ENCODE assay signal across 1 cellular context in genomic region chr3:141370065-141370533, GRCh38.
TF ChIP-seq lines count a peak whose summit lies in the region.

No MANE protein-coding gene starts in this region.

TF ChIP-seq in GM23338, 12 proteins besides CTCF, POLR2A, EP300 and RAD21 (continued from another document):
- TF ChIP-seq, protein P1, sequence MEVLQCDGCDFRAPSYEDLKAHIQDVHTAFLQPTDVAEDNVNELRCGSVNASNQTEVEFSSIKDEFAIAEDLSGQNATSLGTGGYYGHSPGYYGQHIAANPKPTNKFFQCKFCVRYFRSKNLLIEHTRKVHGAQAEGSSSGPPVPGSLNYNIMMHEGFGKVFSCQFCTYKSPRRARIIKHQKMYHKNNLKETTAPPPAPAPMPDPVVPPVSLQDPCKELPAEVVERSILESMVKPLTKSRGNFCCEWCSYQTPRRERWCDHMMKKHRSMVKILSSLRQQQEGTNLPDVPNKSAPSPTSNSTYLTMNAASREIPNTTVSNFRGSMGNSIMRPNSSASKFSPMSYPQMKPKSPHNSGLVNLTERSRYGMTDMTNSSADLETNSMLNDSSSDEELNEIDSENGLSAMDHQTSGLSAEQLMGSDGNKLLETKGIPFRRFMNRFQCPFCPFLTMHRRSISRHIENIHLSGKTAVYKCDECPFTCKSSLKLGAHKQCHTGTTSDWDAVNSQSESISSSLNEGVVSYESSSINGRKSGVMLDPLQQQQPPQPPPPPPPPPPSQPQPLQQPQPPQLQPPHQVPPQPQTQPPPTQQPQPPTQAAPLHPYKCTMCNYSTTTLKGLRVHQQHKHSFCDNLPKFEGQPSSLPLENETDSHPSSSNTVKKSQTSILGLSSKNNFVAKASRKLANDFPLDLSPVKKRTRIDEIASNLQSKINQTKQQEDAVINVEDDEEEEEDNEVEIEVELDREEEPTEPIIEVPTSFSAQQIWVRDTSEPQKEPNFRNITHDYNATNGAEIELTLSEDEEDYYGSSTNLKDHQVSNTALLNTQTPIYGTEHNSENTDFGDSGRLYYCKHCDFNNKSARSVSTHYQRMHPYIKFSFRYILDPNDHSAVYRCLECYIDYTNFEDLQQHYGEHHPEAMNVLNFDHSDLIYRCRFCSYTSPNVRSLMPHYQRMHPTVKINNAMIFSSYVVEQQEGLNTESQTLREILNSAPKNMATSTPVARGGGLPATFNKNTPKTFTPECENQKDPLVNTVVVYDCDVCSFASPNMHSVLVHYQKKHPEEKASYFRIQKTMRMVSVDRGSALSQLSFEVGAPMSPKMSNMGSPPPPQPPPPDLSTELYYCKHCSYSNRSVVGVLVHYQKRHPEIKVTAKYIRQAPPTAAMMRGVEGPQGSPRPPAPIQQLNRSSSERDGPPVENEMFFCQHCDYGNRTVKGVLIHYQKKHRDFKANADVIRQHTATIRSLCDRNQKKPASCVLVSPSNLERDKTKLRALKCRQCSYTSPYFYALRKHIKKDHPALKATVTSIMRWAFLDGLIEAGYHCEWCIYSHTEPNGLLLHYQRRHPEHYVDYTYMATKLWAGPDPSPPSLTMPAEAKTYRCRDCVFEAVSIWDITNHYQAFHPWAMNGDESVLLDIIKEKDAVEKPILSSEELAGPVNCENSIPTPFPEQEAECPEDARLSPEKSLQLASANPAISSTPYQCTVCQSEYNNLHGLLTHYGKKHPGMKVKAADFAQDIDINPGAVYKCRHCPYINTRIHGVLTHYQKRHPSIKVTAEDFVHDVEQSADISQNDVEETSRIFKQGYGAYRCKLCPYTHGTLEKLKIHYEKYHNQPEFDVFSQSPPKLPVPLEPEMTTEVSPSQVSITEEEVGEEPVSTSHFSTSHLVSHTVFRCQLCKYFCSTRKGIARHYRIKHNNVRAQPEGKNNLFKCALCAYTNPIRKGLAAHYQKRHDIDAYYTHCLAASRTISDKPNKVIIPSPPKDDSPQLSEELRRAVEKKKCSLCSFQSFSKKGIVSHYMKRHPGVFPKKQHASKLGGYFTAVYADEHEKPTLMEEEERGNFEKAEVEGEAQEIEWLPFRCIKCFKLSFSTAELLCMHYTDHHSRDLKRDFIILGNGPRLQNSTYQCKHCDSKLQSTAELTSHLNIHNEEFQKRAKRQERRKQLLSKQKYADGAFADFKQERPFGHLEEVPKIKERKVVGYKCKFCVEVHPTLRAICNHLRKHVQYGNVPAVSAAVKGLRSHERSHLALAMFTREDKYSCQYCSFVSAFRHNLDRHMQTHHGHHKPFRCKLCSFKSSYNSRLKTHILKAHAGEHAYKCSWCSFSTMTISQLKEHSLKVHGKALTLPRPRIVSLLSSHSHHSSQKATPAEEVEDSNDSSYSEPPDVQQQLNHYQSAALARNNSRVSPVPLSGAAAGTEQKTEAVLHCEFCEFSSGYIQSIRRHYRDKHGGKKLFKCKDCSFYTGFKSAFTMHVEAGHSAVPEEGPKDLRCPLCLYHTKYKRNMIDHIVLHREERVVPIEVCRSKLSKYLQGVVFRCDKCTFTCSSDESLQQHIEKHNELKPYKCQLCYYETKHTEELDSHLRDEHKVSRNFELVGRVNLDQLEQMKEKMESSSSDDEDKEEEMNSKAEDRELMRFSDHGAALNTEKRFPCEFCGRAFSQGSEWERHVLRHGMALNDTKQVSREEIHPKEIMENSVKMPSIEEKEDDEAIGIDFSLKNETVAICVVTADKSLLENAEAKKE (CRISPR knock-in tag; IDR thresholded peaks at IDR 0.05), result no peak
- TF ChIP-seq JUNB (IDR thresholded peaks at IDR 0.05; ENCODE audit: unreplicated experiment) (no peak), STAT1 (IDR thresholded peaks at IDR 0.05; ENCODE audit: unreplicated experiment) (no peak)
- TF ChIP-seq, protein P2, sequence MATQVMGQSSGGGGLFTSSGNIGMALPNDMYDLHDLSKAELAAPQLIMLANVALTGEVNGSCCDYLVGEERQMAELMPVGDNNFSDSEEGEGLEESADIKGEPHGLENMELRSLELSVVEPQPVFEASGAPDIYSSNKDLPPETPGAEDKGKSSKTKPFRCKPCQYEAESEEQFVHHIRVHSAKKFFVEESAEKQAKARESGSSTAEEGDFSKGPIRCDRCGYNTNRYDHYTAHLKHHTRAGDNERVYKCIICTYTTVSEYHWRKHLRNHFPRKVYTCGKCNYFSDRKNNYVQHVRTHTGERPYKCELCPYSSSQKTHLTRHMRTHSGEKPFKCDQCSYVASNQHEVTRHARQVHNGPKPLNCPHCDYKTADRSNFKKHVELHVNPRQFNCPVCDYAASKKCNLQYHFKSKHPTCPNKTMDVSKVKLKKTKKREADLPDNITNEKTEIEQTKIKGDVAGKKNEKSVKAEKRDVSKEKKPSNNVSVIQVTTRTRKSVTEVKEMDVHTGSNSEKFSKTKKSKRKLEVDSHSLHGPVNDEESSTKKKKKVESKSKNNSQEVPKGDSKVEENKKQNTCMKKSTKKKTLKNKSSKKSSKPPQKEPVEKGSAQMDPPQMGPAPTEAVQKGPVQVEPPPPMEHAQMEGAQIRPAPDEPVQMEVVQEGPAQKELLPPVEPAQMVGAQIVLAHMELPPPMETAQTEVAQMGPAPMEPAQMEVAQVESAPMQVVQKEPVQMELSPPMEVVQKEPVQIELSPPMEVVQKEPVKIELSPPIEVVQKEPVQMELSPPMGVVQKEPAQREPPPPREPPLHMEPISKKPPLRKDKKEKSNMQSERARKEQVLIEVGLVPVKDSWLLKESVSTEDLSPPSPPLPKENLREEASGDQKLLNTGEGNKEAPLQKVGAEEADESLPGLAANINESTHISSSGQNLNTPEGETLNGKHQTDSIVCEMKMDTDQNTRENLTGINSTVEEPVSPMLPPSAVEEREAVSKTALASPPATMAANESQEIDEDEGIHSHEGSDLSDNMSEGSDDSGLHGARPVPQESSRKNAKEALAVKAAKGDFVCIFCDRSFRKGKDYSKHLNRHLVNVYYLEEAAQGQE (IDR thresholded peaks at IDR 0.05; ENCODE audit: unreplicated experiment), result no peak
